In genomic region chr1:37647281-37647680, GRCh38 we compare ENCODE assay signal across 27 cellular contexts. TPM values are rescaled to one million over a fixed set of nuclear protein-coding genes. Genes with fewer than 3 reads are reported as not detected.
"Had no signal": no experiment of that assay in that cellular context is flagged by ENCODE, and none has a peak within 500 bp of the region (broad histone marks: within the 10 kb centered on the region; RNA-seq: fewer than 3 reads in every experiment).

No MANE protein-coding gene starts in this region.

- DNase-seq: activated CD4-positive, alpha-beta memory T cell treated with anti-CD3 and anti-CD28 coated beads, Interleukin-2, amount 10 ng/mL, durations not matched to agents 7 days and 5 days; activated CD4-positive, alpha-beta T cell treated with anti-CD3 and anti-CD28 coated beads for 1 hour; activated CD4-positive, alpha-beta T cell treated with anti-CD3 and anti-CD28 coated beads for 4 hours; activated CD4-positive, alpha-beta T cell treated with anti-CD3 and anti-CD28 coated beads, Interleukin-2, amount 10 ng/mL, durations not matched to agents 7 days and 5 days; activated CD4-positive, alpha-beta T cell treated with anti-CD3 and anti-CD28 coated beads, Interleukin-2, amount 50 U/mL, for 4 hours; activated CD8-positive, alpha-beta memory T cell treated with anti-CD3 and anti-CD28 coated beads, Interleukin-2, amount 50 U/mL, for 48 hours; activated gamma-delta T cell treated with Interleukin-2 at 50 U/mL for 16 hours; activated naive CD4-positive, alpha-beta T cell treated with anti-CD3 and anti-CD28 coated beads, Interleukin-2, amount 50 U/mL, for 16 hours; activated naive CD4-positive, alpha-beta T cell treated with Interleukin-2 at 50 U/mL for 16 hours; activated T-cell treated with anti-CD3 and anti-CD28 coated beads for 4 hours; activated T-cell treated with anti-CD3 and anti-CD28 coated beads, Interleukin-2, amount 50 U/mL, for 24 hours; activated T-cell treated with anti-CD3 and anti-CD28 coated beads, Interleukin-2, amount 50 U/mL, for 72 hours; amygdala; aorta; central memory CD4-positive, alpha-beta T cell; cerebellar nuclear complex; colonic mucosa; effector CD8-positive, alpha-beta T cell; esophagus squamous epithelium; foreskin melanocyte; head of caudate nucleus; T-helper 1 cell; T-helper 17 cell had no signal

- ATAC-seq: activated T-cell treated with anti-CD3 and anti-CD28 coated beads, Interleukin-2, amount 50 U/mL, for 72 hours; gastroesophageal sphincter; T-helper 17 cell had no signal

RNA-seq across cellular contexts. Expression of gene RSPO1, which starts 12.6 kb away (rescaled TPM):
- total RNA-seq: activated CD4-positive, alpha-beta memory T cell treated with anti-CD3 and anti-CD28 coated beads, Interleukin-2, amount 10 ng/mL, durations not matched to agents 7 days and 5 days; activated CD4-positive, alpha-beta T cell treated with anti-CD3 and anti-CD28 coated beads, Interleukin-2, amount 10 ng/mL, durations not matched to agents 7 days and 5 days; activated T-cell treated with anti-CD3 and anti-CD28 coated beads, Interleukin-2, amount 50 U/mL, for 72 hours; dermis microvascular lymphatic vessel endothelial cell; endothelial cell of umbilical vein; fibroblast of villous mesenchyme; T-helper 17 cell had no signal
- polyA plus RNA-seq: endothelial cell of umbilical vein had no signal
